Comparison of ENCODE assay signal across 1 cellular context in genomic region chr1:208170252-208170651, GRCh38.
TF ChIP-seq lines count a peak whose summit lies in the region.

No MANE protein-coding gene starts in this region.

TF ChIP-seq in H1, 55 proteins besides CTCF, POLR2A, EP300 and RAD21 (continued from another document):
- no peak for TF ChIP-seq CHD1 (IDR thresholded peaks at IDR 0.05; ENCODE audit: low read depth, low read length)
- no peak for TF ChIP-seq HDAC6 (IDR thresholded peaks at IDR 0.05; ENCODE audit: low read depth, low read length)
- no peak for TF ChIP-seq TAF1 (IDR thresholded peaks at IDR 0.05; ENCODE audit: low read depth, low read length)
- TF ChIP-seq RNF2 (IDR thresholded peaks at IDR 0.05; ENCODE audit: borderline replicate concordance, low read depth, low read length, missing control alignments, poor library complexity, severe bottlenecking) = no peak
- no peak for TF ChIP-seq CBX5 (IDR thresholded peaks at IDR 0.05; ENCODE audit: low read depth, low read length)
